10 cellular contexts compared by ENCODE assay signal in the genomic region with DNA sequence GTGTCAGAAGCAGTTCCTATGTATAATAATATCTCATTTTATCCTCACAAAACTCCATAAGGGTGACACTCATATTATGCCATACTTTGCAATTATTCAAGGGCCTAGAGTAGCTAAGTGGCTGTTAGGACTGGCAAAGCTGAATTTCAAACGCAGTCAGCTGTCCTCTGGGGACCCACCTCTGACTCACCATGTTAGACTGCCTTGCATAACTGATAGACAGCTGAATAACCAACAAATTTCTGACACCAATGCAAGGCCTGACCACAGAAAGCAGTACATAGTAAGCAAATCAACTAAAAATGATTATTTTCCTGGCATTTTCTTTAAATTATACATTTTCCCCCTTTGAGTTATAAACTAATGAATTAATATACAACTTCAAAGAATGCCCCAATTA.
DNase-seq lines count a peak whose midpoint lies in the region; ATAC-seq and FAIRE-seq lines count a peak whose summit lies in the region.
"Had no signal": no experiment of that assay in that cellular context is flagged by ENCODE, and none has a peak within 500 bp of the region (broad histone marks: within the 10 kb centered on the region; RNA-seq: fewer than 3 reads in every experiment).

No MANE protein-coding gene starts in this region.

- no peaks in the 10 kb centered on the region for H3K36me3 ChIP-seq in SJCRH30
- H3K36me3 ChIP-seq: heart right ventricle had no signal

- H3K27me3 ChIP-seq in SJCRH30 = no peaks in the 10 kb centered on the region
- H3K27me3 ChIP-seq: heart right ventricle had no signal

- FAIRE-seq in urothelium cell line (lab: Jason Lieb, UNC) = no peak

- peaks cover 3% of the 10 kb centered on the region for H3K9me3 ChIP-seq in SJCRH30 (replicated peaks)

- peak overlapping the region; percentile 90 for H3K27ac ChIP-seq in SJCRH30

- DNase-seq in Right ventricle myocardium inferior (ENCODE audit: missing footprints) = no peak
- no peak for DNase-seq in cardiac septum (ENCODE audit: low spot score)
- peak; percentile 93 to 94 for DNase-seq in SJCRH30
- DNase-seq in glomerular visceral epithelial cell (ENCODE audit: extremely low spot score) = peak; percentile 61
- peak; percentile 40 for DNase-seq in urothelium cell line (ENCODE audit: low spot score)
- DNase-seq in NAMALWA (ENCODE audit: low spot score) = no peak
- DNase-seq in middle frontal gyrus (ENCODE audit: extremely low spot score, low spot score) = no peak
- DNase-seq: C1 segment of cervical spinal cord, heart right ventricle had no signal

- no peak overlapping the region for H3K4me3 ChIP-seq in SJCRH30
- H3K4me3 ChIP-seq: heart right ventricle had no signal

- H3K4me1 ChIP-seq in SJCRH30 = peaks cover 47% of the 10 kb centered on the region

- ATAC-seq in Right ventricle myocardium inferior (peak; percentile 72), GM21737 (IDR thresholded peaks at IDR 0.05; ENCODE audit: unreplicated experiment) (no peak)

- intact Hi-C loops in Right ventricle myocardium inferior (cut with DNase I) = no loop called here
- intact Hi-C loops in cardiac septum (cut with DNase I) = no loop called here

Comparison
In these comparisons a context has a peak if more than half of its experiments do, and no peak if none do; other contexts are left out.
1. DNase-seq: peak in SJCRH30 (2 of 2), glomerular visceral epithelial cell (single experiment) and urothelium cell line (single experiment); none in Right ventricle myocardium inferior (single experiment), cardiac septum (single experiment), NAMALWA (single experiment) and middle frontal gyrus (single experiment).